ENCODE assay signal across 8 cellular contexts in genomic region chr2:135819211-135819610, GRCh38.
A peak's percentile ranks its signal among the peaks of the same experiment; 100 is the strongest.
DNase-seq lines count a peak whose midpoint lies in the region; ATAC-seq and TF ChIP-seq lines count a peak whose summit lies in the region.

No MANE protein-coding gene starts in this region.

- ATAC-seq in HG03432 (IDR thresholded peaks at IDR 0.05; ENCODE audit: unreplicated experiment) (peak; percentile 28), HG02938 (IDR thresholded peaks at IDR 0.05; ENCODE audit: unreplicated experiment) (no peak), HG03520 (IDR thresholded peaks at IDR 0.05; ENCODE audit: unreplicated experiment) (no peak), HG03108 (IDR thresholded peaks at IDR 0.05; ENCODE audit: unreplicated experiment) (no peak)

- DNase-seq in AG20443 (ENCODE audit: low spot score) (peak; percentile 54), iPS DF 4.7 (ENCODE audit: extremely low read depth, low spot score) (peak; percentile 22), GM19240 (ENCODE audit: insufficient read length, low spot score) (no peak)

- no peak overlapping the region for H3K4me3 ChIP-seq in WI38 (ENCODE audit: low read depth, low read length)

- TF ChIP-seq CTCF in WI38 (IDR thresholded peaks at IDR 0.05; ENCODE audit: low read depth, low read length), result peak; percentile 25; the same call in 1 of the 2 replicates
